In genomic region chr15:85411992-85412538, GRCh38 we compare ENCODE assay signal across 11 cellular contexts. TPM values are rescaled to one million over a fixed set of nuclear protein-coding genes. Genes with fewer than 3 reads are reported as not detected.
DNase-seq lines count a peak whose midpoint lies in the region; ATAC-seq and TF ChIP-seq lines count a peak whose summit lies in the region.
"Had no signal": no experiment of that assay in that cellular context is flagged by ENCODE, and none has a peak within 500 bp of the region (broad histone marks: within the 10 kb centered on the region; RNA-seq: fewer than 3 reads in every experiment).

No MANE protein-coding gene starts in this region.

- DNase-seq in left ventricle myocardium inferior, result no peak
- no peak for DNase-seq in heart right ventricle
- DNase-seq in OCI-M1 (lab: John Stamatoyannopoulos, UW), result peak; percentile 14
- DNase-seq in epithelial cell of esophagus (ENCODE audit: low read depth), result peak; percentile 61
- DNase-seq in thyroid gland, result no peak
- DNase-seq in SIG-M5 treated with dmso at 0.1 percent for 504 hours (lab: John Stamatoyannopoulos, UW; ENCODE audit: unreplicated experiment), result no peak
- no peak for DNase-seq in G401 (ENCODE audit: low spot score)
- no peak for DNase-seq in activated CD4-positive, alpha-beta T cell treated with anti-CD3 and anti-CD28 coated beads for 4 hours
- DNase-seq: GOT3, NCI-H2171 had no signal

- in situ Hi-C loops in G401 (cut with HindIII; ENCODE audit: low sequenced_read_pairs), result no loop called here

- H3K9me3 ChIP-seq in left ventricle myocardium inferior (replicated peaks) (no peaks in the 10 kb centered on the region), heart right ventricle (no peaks in the 10 kb centered on the region), thyroid gland (no peaks in the 10 kb centered on the region)

- TF ChIP-seq POLR2A in thyroid gland (IDR thresholded peaks at IDR 0.05), result no peak

- H3K27me3 ChIP-seq in left ventricle myocardium inferior (ENCODE audit: low read depth), result no peaks in the 10 kb centered on the region
- H3K27me3 ChIP-seq in heart right ventricle, result no peaks in the 10 kb centered on the region
- H3K27me3 ChIP-seq in thyroid gland, result no peaks in the 10 kb centered on the region

- WGBS in heart right ventricle, 2 donors, result 16 to 32% methylated on average over 4 of the region's 4 CpGs
- 66 to 67% methylated on average over 4 of the region's 4 CpGs for WGBS in thyroid gland, 2 donors

- no peak for ATAC-seq in heart right ventricle

- intact Hi-C loops in left ventricle myocardium inferior (cut with micrococcal nuclease), result no loop called here
- intact Hi-C loops in heart right ventricle (cut with DNase I), result loop anchor here in 6 of 10 donors (2.0 to 10.0 kb wide), 5 partner anchors 77 to 117 kb away; no protein-coding TSS in a partner anchor
- intact Hi-C loops in thyroid gland (cut with DNase I), result loop anchor here (10.0 kb wide), 1 partner anchor 117 kb away; no protein-coding TSS in a partner anchor

- H3K27ac ChIP-seq in left ventricle myocardium inferior (replicated peaks) (peak overlapping the region; percentile 69), heart right ventricle (peak overlapping the region in 5 of 10 donors; percentile 57 to 78 (median 67)), thyroid gland (peak overlapping the region in 2 of 3 donors; percentile 65 to 83)
- H3K27ac ChIP-seq: C4-2B had no signal

- peaks cover 90% of the 10 kb centered on the region for H3K4me1 ChIP-seq in left ventricle myocardium inferior
- peaks cover 6 to 86% (median 61%) of the 10 kb centered on the region in 9 donors for H3K4me1 ChIP-seq in heart right ventricle
- peaks cover 26 to 55% of the 10 kb centered on the region in 2 donors for H3K4me1 ChIP-seq in thyroid gland

- H3K36me3 ChIP-seq in left ventricle myocardium inferior (no peaks in the 10 kb centered on the region), heart right ventricle (peaks cover 0 to 6% (median 0%) of the 10 kb centered on the region in 9 donors), thyroid gland (no peaks in the 10 kb centered on the region)

- no peak for TF ChIP-seq CTCF in left ventricle myocardium inferior (IDR thresholded peaks at IDR 0.05; ENCODE audit: borderline replicate concordance)
- TF ChIP-seq CTCF in heart right ventricle (IDR thresholded peaks at IDR 0.05), result no peak
- TF ChIP-seq CTCF in epithelial cell of esophagus (IDR thresholded peaks at IDR 0.05; ENCODE audit: insufficient read depth, low read depth, low read length, missing control alignments), result no peak
- TF ChIP-seq CTCF in thyroid gland (IDR thresholded peaks at IDR 0.05), result no peak

- H3K4me3 ChIP-seq in left ventricle myocardium inferior (peak overlapping the region; percentile 44), heart right ventricle (no peak overlapping the region), epithelial cell of esophagus (ENCODE audit: low read length) (no peak overlapping the region), thyroid gland (replicated peaks in 1 of 3) (no peak overlapping the region)

RNA-seq across cellular contexts. Expression of gene AKAP13, which starts 31.7 kb away (rescaled TPM):
- 331 TPM for total RNA-seq in left ventricle myocardium inferior
- 100 to 1,000 TPM; 325 to 645 (median 537) TPM for total RNA-seq in heart right ventricle
- polyA plus RNA-seq in heart right ventricle, result 100 to 1,000 TPM in 1 of 2 donors, 10 to 100 TPM in 1; 89.3 to 143 TPM
- 100 to 1,000 TPM; 189 to 405 (median 244) TPM for total RNA-seq in thyroid gland
- total RNA-seq in G401 (2014; rRNA removed; shearing (Covaris generic)), result 28.9 and 39.2 TPM in 2 replicates

Comparison
In these comparisons a context has a peak if more than half of its experiments do, and no peak if none do; other contexts are left out.
1. DNase-seq: peak in OCI-M1 (single experiment) and epithelial cell of esophagus (single experiment); none in left ventricle myocardium inferior (single experiment), heart right ventricle (0 of 2), thyroid gland (0 of 2), SIG-M5 treated with dmso at 0.1 percent for 504 hours (single experiment), G401 (single experiment) and activated CD4-positive, alpha-beta T cell treated with anti-CD3 and anti-CD28 coated beads for 4 hours (0 of 2).